1 cellular context compared by ENCODE assay signal in the genomic region with DNA sequence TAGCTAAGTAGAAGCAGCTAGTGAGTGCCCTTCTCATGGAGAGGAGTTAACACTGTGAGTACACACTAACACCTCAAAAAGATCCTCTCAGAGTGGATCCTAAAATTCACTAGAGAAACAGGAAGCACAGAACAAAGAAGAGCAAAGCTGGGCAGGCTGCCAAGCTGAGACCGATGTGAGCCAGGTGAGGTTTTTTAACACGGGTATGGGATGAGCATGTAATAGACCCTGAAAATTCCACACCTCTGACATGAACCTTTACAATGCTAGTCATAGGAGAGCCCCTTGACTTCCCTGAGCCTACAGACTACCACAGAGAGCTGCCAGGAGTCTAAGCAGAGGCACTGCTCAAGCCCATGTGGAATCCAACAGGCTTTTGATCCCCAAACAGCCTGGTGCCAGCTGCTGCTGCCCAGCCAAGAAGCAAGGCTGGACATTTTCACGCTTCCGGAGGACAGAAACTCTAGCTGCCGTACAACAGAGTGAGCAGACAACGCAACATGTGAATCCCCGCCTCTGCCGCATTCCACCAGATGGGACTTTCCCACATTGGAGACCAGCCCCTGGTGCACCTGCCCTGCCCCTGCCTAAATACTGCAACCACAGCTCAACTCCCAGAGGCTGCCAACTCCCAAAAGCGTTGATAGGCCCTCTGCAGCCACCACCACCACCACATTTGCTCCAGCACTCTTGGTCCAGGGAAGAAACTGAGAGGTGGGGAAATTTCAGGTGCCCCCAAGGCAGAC.
TF ChIP-seq lines count a peak whose summit lies in the region.

No MANE protein-coding gene starts in this region.

TF ChIP-seq in GM23338, 12 proteins besides CTCF, POLR2A, EP300 and RAD21 (continued from another document):
- TF ChIP-seq, protein P1, sequence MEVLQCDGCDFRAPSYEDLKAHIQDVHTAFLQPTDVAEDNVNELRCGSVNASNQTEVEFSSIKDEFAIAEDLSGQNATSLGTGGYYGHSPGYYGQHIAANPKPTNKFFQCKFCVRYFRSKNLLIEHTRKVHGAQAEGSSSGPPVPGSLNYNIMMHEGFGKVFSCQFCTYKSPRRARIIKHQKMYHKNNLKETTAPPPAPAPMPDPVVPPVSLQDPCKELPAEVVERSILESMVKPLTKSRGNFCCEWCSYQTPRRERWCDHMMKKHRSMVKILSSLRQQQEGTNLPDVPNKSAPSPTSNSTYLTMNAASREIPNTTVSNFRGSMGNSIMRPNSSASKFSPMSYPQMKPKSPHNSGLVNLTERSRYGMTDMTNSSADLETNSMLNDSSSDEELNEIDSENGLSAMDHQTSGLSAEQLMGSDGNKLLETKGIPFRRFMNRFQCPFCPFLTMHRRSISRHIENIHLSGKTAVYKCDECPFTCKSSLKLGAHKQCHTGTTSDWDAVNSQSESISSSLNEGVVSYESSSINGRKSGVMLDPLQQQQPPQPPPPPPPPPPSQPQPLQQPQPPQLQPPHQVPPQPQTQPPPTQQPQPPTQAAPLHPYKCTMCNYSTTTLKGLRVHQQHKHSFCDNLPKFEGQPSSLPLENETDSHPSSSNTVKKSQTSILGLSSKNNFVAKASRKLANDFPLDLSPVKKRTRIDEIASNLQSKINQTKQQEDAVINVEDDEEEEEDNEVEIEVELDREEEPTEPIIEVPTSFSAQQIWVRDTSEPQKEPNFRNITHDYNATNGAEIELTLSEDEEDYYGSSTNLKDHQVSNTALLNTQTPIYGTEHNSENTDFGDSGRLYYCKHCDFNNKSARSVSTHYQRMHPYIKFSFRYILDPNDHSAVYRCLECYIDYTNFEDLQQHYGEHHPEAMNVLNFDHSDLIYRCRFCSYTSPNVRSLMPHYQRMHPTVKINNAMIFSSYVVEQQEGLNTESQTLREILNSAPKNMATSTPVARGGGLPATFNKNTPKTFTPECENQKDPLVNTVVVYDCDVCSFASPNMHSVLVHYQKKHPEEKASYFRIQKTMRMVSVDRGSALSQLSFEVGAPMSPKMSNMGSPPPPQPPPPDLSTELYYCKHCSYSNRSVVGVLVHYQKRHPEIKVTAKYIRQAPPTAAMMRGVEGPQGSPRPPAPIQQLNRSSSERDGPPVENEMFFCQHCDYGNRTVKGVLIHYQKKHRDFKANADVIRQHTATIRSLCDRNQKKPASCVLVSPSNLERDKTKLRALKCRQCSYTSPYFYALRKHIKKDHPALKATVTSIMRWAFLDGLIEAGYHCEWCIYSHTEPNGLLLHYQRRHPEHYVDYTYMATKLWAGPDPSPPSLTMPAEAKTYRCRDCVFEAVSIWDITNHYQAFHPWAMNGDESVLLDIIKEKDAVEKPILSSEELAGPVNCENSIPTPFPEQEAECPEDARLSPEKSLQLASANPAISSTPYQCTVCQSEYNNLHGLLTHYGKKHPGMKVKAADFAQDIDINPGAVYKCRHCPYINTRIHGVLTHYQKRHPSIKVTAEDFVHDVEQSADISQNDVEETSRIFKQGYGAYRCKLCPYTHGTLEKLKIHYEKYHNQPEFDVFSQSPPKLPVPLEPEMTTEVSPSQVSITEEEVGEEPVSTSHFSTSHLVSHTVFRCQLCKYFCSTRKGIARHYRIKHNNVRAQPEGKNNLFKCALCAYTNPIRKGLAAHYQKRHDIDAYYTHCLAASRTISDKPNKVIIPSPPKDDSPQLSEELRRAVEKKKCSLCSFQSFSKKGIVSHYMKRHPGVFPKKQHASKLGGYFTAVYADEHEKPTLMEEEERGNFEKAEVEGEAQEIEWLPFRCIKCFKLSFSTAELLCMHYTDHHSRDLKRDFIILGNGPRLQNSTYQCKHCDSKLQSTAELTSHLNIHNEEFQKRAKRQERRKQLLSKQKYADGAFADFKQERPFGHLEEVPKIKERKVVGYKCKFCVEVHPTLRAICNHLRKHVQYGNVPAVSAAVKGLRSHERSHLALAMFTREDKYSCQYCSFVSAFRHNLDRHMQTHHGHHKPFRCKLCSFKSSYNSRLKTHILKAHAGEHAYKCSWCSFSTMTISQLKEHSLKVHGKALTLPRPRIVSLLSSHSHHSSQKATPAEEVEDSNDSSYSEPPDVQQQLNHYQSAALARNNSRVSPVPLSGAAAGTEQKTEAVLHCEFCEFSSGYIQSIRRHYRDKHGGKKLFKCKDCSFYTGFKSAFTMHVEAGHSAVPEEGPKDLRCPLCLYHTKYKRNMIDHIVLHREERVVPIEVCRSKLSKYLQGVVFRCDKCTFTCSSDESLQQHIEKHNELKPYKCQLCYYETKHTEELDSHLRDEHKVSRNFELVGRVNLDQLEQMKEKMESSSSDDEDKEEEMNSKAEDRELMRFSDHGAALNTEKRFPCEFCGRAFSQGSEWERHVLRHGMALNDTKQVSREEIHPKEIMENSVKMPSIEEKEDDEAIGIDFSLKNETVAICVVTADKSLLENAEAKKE (CRISPR knock-in tag; IDR thresholded peaks at IDR 0.05): no peak
- TF ChIP-seq CREB1 (CRISPR knock-in tag; IDR thresholded peaks at IDR 0.05; ENCODE audit: low read depth) (no peak), NANOG (IDR thresholded peaks at IDR 0.05; ENCODE audit: borderline replicate concordance) (no peak), ZNF114 (CRISPR knock-in tag; IDR thresholded peaks at IDR 0.05) (no peak), EZH2phosphoT487 (IDR thresholded peaks at IDR 0.05; ENCODE audit: unreplicated experiment) (no peak), JUNB (IDR thresholded peaks at IDR 0.05; ENCODE audit: unreplicated experiment) (no peak), EZH2 (IDR thresholded peaks at IDR 0.05; ENCODE audit: low read depth, unreplicated experiment) (no peak), POLR2AphosphoS5 (IDR thresholded peaks at IDR 0.05; ENCODE audit: low read depth) (no peak), STAT1 (IDR thresholded peaks at IDR 0.05; ENCODE audit: unreplicated experiment) (no peak)
- TF ChIP-seq, protein P2, sequence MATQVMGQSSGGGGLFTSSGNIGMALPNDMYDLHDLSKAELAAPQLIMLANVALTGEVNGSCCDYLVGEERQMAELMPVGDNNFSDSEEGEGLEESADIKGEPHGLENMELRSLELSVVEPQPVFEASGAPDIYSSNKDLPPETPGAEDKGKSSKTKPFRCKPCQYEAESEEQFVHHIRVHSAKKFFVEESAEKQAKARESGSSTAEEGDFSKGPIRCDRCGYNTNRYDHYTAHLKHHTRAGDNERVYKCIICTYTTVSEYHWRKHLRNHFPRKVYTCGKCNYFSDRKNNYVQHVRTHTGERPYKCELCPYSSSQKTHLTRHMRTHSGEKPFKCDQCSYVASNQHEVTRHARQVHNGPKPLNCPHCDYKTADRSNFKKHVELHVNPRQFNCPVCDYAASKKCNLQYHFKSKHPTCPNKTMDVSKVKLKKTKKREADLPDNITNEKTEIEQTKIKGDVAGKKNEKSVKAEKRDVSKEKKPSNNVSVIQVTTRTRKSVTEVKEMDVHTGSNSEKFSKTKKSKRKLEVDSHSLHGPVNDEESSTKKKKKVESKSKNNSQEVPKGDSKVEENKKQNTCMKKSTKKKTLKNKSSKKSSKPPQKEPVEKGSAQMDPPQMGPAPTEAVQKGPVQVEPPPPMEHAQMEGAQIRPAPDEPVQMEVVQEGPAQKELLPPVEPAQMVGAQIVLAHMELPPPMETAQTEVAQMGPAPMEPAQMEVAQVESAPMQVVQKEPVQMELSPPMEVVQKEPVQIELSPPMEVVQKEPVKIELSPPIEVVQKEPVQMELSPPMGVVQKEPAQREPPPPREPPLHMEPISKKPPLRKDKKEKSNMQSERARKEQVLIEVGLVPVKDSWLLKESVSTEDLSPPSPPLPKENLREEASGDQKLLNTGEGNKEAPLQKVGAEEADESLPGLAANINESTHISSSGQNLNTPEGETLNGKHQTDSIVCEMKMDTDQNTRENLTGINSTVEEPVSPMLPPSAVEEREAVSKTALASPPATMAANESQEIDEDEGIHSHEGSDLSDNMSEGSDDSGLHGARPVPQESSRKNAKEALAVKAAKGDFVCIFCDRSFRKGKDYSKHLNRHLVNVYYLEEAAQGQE (IDR thresholded peaks at IDR 0.05; ENCODE audit: unreplicated experiment): no peak
